Comparison of ENCODE assay signal across 27 cellular contexts in genomic region chr4:180618396-180618795, GRCh38.
DNase-seq lines count a peak whose midpoint lies in the region; ATAC-seq, FAIRE-seq and TF ChIP-seq lines count a peak whose summit lies in the region.
"Had no signal": no experiment of that assay in that cellular context is flagged by ENCODE, and none has a peak within 500 bp of the region (broad histone marks: within the 10 kb centered on the region; RNA-seq: fewer than 3 reads in every experiment).

No MANE protein-coding gene starts in this region.

- H3K27me3 ChIP-seq in astrocyte (ENCODE audit: insufficient read depth, low read length): no peaks in the 10 kb centered on the region
- H3K27me3 ChIP-seq: cardiac muscle cell, colonic mucosa, heart left ventricle, neural progenitor cell, spleen had no signal

- no peak for TF ChIP-seq CTCF in astrocyte (IDR thresholded peaks at IDR 0.05; ENCODE audit: insufficient read depth, low read depth, low read length)
- TF ChIP-seq CTCF in endothelial cell (IDR thresholded peaks at IDR 0.05; ENCODE audit: unreplicated experiment): no peak

- H3K27ac ChIP-seq in astrocyte (ENCODE audit: low read depth, low read length): no peak overlapping the region
- H3K27ac ChIP-seq: cardiac muscle cell, colonic mucosa, heart left ventricle, neural progenitor cell, spleen had no signal

- H3K9me3 Mint-ChIP-seq in astrocyte (ENCODE audit: unreplicated experiment): no peaks in the 10 kb centered on the region
- no peaks in the 10 kb centered on the region for H3K9me3 Mint-ChIP-seq in endothelial cell (ENCODE audit: unreplicated experiment)
- H3K9me3 Mint-ChIP-seq in natural killer cell treated with Interleukin-12 subunit alpha and Interleukin-12 subunit beta and Interleukin-15 and Interleukin-18, amount 100 ng/mL, for 72 hours: peaks cover 8% of the 10 kb centered on the region
- H3K9me3 Mint-ChIP-seq: activated CD4-positive, alpha-beta T cell treated with anti-CD3 and anti-CD28 coated beads, Interleukin-2, amount 10 ng/mL, durations not matched to agents 24 days and 14 days; neural progenitor cell; type B pancreatic cell had no signal

- H3K27ac Mint-ChIP-seq in astrocyte (ENCODE audit: unreplicated experiment) (no peak overlapping the region), endothelial cell (ENCODE audit: unreplicated experiment) (no peak overlapping the region)
- no peak overlapping the region for H3K27ac Mint-ChIP-seq in natural killer cell treated with Interleukin-12 subunit alpha and Interleukin-12 subunit beta and Interleukin-15 and Interleukin-18, amount 100 ng/mL, for 72 hours
- H3K27ac Mint-ChIP-seq: activated CD4-positive, alpha-beta T cell treated with anti-CD3 and anti-CD28 coated beads, Interleukin-2, amount 10 ng/mL, durations not matched to agents 24 days and 14 days; activated CD8-positive, alpha-beta memory T cell treated with anti-CD3 and anti-CD28 coated beads, Interleukin-2, amount 10 ng/mL, durations not matched to agents 7 days and 5 days; neural progenitor cell; type B pancreatic cell had no signal

- DNase-seq in H4 (ENCODE audit: low spot score) (peak; percentile 47), OCI-M1 (lab: John Stamatoyannopoulos, UW) (peak; percentile 43), astrocyte (ENCODE audit: low read depth) (peak; percentile 76), urothelium cell line (ENCODE audit: low spot score) (peak; percentile 7), endothelial cell (ENCODE audit: low spot score) (no peak)
- no peak for DNase-seq in natural killer cell treated with Interleukin-12 subunit alpha and Interleukin-12 subunit beta and Interleukin-15 and Interleukin-18, amount 100 ng/mL, for 72 hours (ENCODE audit: low spot score)
- DNase-seq: activated CD4-positive, alpha-beta T cell treated with anti-CD3 and anti-CD28 coated beads, Interleukin-2, amount 10 ng/mL, durations not matched to agents 24 days and 14 days; activated CD8-positive, alpha-beta memory T cell treated with anti-CD3 and anti-CD28 coated beads, Interleukin-2, amount 10 ng/mL, durations not matched to agents 7 days and 5 days; activated T-cell treated with anti-CD3 and anti-CD28 coated beads, Interleukin-2, amount 50 U/mL, for 48 hours; colonic mucosa; effector memory CD4-positive, alpha-beta T cell; EL; heart left ventricle; NCI-H1436 treated with DMSO at 0.1 percent for 48 hours; NCI-H345; NCI-H748 treated with DMSO at 0.1 percent for 48 hours; posterior cingulate gyrus; right cardiac atrium; spleen; stimulated activated CD4-positive, alpha-beta T cell treated with anti-CD3 and anti-CD28 coated beads, Interleukin-4, amount 100 ng/mL, for 1 hour; substantia nigra had no signal

- H3K4me3 ChIP-seq in astrocyte (ENCODE audit: insufficient read depth, low read depth, low read length): no peak overlapping the region
- H3K4me3 ChIP-seq: cardiac muscle cell, colonic mucosa, heart left ventricle, lung, neural progenitor cell, spleen had no signal

- no peak for ATAC-seq in natural killer cell treated with Interleukin-12 subunit alpha and Interleukin-12 subunit beta and Interleukin-15 and Interleukin-18, amount 100 ng/mL, for 72 hours
- ATAC-seq in GM18868 (IDR thresholded peaks at IDR 0.05; ENCODE audit: unreplicated experiment): no peak
- ATAC-seq: activated CD8-positive, alpha-beta memory T cell treated with anti-CD3 and anti-CD28 coated beads, Interleukin-2, amount 10 ng/mL, durations not matched to agents 7 days and 5 days; heart left ventricle; right cardiac atrium had no signal

- H3K4me1 ChIP-seq in astrocyte (ENCODE audit: insufficient read depth, low read length): no peaks in the 10 kb centered on the region
- H3K4me1 ChIP-seq: colonic mucosa, heart left ventricle, neural progenitor cell, spleen had no signal

- H3K4me1 Mint-ChIP-seq in astrocyte (ENCODE audit: low read depth, unreplicated experiment) (peaks cover 9% of the 10 kb centered on the region), endothelial cell (ENCODE audit: unreplicated experiment) (no peaks in the 10 kb centered on the region)
- no peaks in the 10 kb centered on the region for H3K4me1 Mint-ChIP-seq in natural killer cell treated with Interleukin-12 subunit alpha and Interleukin-12 subunit beta and Interleukin-15 and Interleukin-18, amount 100 ng/mL, for 72 hours (ENCODE audit: low read depth in 2 of 2)
- H3K4me1 Mint-ChIP-seq: activated CD4-positive, alpha-beta T cell treated with anti-CD3 and anti-CD28 coated beads, Interleukin-2, amount 10 ng/mL, durations not matched to agents 24 days and 14 days; activated CD8-positive, alpha-beta memory T cell treated with anti-CD3 and anti-CD28 coated beads, Interleukin-2, amount 10 ng/mL, durations not matched to agents 7 days and 5 days had no signal

- no peaks in the 10 kb centered on the region for H3K79me2 ChIP-seq in astrocyte (ENCODE audit: insufficient read depth, low read length)

- H3K27me3 Mint-ChIP-seq in astrocyte (ENCODE audit: low read depth, unreplicated experiment) (no peaks in the 10 kb centered on the region), endothelial cell (ENCODE audit: unreplicated experiment) (peaks cover 3% of the 10 kb centered on the region)
- H3K27me3 Mint-ChIP-seq in natural killer cell treated with Interleukin-12 subunit alpha and Interleukin-12 subunit beta and Interleukin-15 and Interleukin-18, amount 100 ng/mL, for 72 hours: no peaks in the 10 kb centered on the region
- H3K27me3 Mint-ChIP-seq: activated CD4-positive, alpha-beta T cell treated with anti-CD3 and anti-CD28 coated beads, Interleukin-2, amount 10 ng/mL, durations not matched to agents 24 days and 14 days; activated CD8-positive, alpha-beta memory T cell treated with anti-CD3 and anti-CD28 coated beads, Interleukin-2, amount 10 ng/mL, durations not matched to agents 7 days and 5 days; type B pancreatic cell had no signal

- FAIRE-seq in astrocyte (lab: Jason Lieb, UNC) (no peak), urothelium cell line (lab: Jason Lieb, UNC) (no peak)
- FAIRE-seq: H1 had no signal

- H3K36me3 Mint-ChIP-seq in astrocyte (ENCODE audit: low read depth, unreplicated experiment): no peaks in the 10 kb centered on the region
- H3K36me3 Mint-ChIP-seq in endothelial cell (ENCODE audit: low read depth, unreplicated experiment): no peaks in the 10 kb centered on the region
- H3K36me3 Mint-ChIP-seq in natural killer cell treated with Interleukin-12 subunit alpha and Interleukin-12 subunit beta and Interleukin-15 and Interleukin-18, amount 100 ng/mL, for 72 hours: no peaks in the 10 kb centered on the region
- H3K36me3 Mint-ChIP-seq: activated CD8-positive, alpha-beta memory T cell treated with anti-CD3 and anti-CD28 coated beads, Interleukin-2, amount 10 ng/mL, durations not matched to agents 7 days and 5 days; neural progenitor cell; type B pancreatic cell had no signal

- H3K4me2 ChIP-seq in astrocyte (ENCODE audit: low read length): no peak overlapping the region
- H3K4me2 ChIP-seq: neural progenitor cell had no signal

- H4K20me1 ChIP-seq in astrocyte (ENCODE audit: insufficient read depth, low read length): no peaks in the 10 kb centered on the region

- no peak overlapping the region for H3K4me3 Mint-ChIP-seq in astrocyte (ENCODE audit: unreplicated experiment)
- no peak overlapping the region for H3K4me3 Mint-ChIP-seq in endothelial cell (ENCODE audit: unreplicated experiment)
- no peak overlapping the region for H3K4me3 Mint-ChIP-seq in natural killer cell treated with Interleukin-12 subunit alpha and Interleukin-12 subunit beta and Interleukin-15 and Interleukin-18, amount 100 ng/mL, for 72 hours
- H3K4me3 Mint-ChIP-seq: activated CD4-positive, alpha-beta T cell treated with anti-CD3 and anti-CD28 coated beads, Interleukin-2, amount 10 ng/mL, durations not matched to agents 24 days and 14 days; activated CD8-positive, alpha-beta memory T cell treated with anti-CD3 and anti-CD28 coated beads, Interleukin-2, amount 10 ng/mL, durations not matched to agents 7 days and 5 days; neural progenitor cell; type B pancreatic cell had no signal

- no peak overlapping the region for H2AFZ ChIP-seq in astrocyte (ENCODE audit: low read depth, low read length)
- H2AFZ ChIP-seq: neural progenitor cell had no signal

- H3K36me3 ChIP-seq in astrocyte (ENCODE audit: insufficient read depth, low read length): no peaks in the 10 kb centered on the region
- H3K36me3 ChIP-seq: cardiac muscle cell, colonic mucosa, heart left ventricle, neural progenitor cell, spleen had no signal

- H3K9me3 ChIP-seq in astrocyte (ENCODE audit: insufficient read depth, low read depth, low read length): no peaks in the 10 kb centered on the region
- H3K9me3 ChIP-seq: colonic mucosa, heart left ventricle, spleen had no signal

- no peak overlapping the region for H3K9ac ChIP-seq in astrocyte (ENCODE audit: low read length)
- H3K9ac ChIP-seq: neural progenitor cell had no signal

Comparison
In these comparisons a context has a peak if more than half of its experiments do, and no peak if none do; other contexts are left out.
1. DNase-seq: peak in H4 (single experiment), OCI-M1 (single experiment), astrocyte (single experiment) and urothelium cell line (single experiment); none in endothelial cell (single experiment) and natural killer cell treated with Interleukin-12 subunit alpha and Interleukin-12 subunit beta and Interleukin-15 and Interleukin-18, amount 100 ng/mL, for 72 hours (single experiment).